ENCODE assay signal across 13 cellular contexts in the genomic region with DNA sequence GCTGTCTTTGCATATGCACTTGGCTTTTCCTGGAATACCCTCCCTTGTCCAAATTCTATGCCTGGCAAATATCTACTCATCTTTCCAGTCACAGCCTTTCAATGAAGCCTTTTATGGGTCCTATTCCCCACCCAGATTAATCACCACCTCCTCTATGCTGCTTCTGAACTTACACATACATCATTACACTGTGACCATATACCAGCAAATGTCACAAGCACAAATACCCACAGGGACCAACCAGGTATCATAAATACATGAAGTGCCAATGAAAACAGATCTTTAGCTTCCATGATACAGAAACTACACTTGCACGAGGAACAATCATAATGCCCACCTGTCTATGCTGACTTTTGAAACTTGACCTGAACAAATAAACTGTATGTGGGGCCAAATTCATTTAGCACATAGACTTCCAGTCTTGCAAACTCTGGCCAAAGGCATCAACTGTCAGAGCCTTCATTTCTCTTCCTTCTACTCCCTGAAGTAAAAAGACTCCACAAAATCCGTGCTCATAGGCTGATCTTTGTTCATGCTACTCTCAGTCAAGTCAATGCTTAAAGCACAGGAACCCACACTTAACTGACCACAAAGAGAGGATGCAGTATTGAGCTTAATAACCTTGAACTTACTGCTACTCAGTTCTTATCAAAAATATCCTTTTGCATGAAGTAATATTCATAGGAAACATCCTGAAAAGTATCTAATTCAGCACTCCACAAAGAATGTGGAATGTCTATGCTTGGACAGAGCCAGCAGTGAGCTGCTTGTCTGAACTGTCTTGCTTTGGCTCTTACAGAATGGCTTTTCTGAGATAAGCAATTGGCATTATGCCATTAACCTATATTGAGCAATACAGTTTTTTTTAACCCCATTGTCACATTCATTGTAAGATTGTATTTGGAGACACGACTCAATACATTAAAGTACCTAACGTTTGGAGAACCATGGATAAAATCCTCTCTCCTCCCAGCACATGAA. TPM values are rescaled to one million over a fixed set of nuclear protein-coding genes. Genes with fewer than 3 reads are reported as not detected.
A peak's percentile ranks its signal among the peaks of the same experiment; 100 is the strongest.
DNase-seq lines count a peak whose midpoint lies in the region; ATAC-seq, FAIRE-seq and TF ChIP-seq lines count a peak whose summit lies in the region.
"Had no signal": no experiment of that assay in that cellular context is flagged by ENCODE, and none has a peak within 500 bp of the region (broad histone marks: within the 10 kb centered on the region; RNA-seq: fewer than 3 reads in every experiment).

No MANE protein-coding gene starts in this region.

- peak; percentile 87 for FAIRE-seq in keratinocyte (lab: Jason Lieb, UNC)

- no peaks in the 10 kb centered on the region for H3K9me3 ChIP-seq in keratinocyte (ENCODE audit: control insufficient read depth, low read depth, low read length)

- TF ChIP-seq CTCF in keratinocyte (optimal IDR thresholded peaks at IDR 0.05 in 1 of 3, IDR thresholded peaks at IDR 0.05 in 1 of 3, conservative IDR thresholded peaks at IDR 0.05 in 1 of 3; ENCODE audit: extremely low read depth in 1 of 3, insufficient read depth in 2 of 3, low read length in 3 of 3), result no peak

- H3K9ac ChIP-seq in keratinocyte (ENCODE audit: control insufficient read depth, extremely low read depth, insufficient read depth, low read length), result no peak overlapping the region

- dilution Hi-C loops in keratinocyte (cut with MboI; ENCODE audit: extremely low pct_ligation_motif_present, low sequenced_read_pairs), result no loop called here

- no peak overlapping the region for H3K27ac ChIP-seq in keratinocyte (ENCODE audit: control insufficient read depth, insufficient read depth, low read length)

- no peak overlapping the region for H2AFZ ChIP-seq in keratinocyte (ENCODE audit: control insufficient read depth, low read length)

- no peaks in the 10 kb centered on the region for H4K20me1 ChIP-seq in keratinocyte (ENCODE audit: control insufficient read depth, extremely low read depth, insufficient read depth, low read length)

- H3K79me2 ChIP-seq in keratinocyte (ENCODE audit: control insufficient read depth, insufficient read depth, low read length), result peaks cover 67% of the 10 kb centered on the region

- DNase-seq in DMS79 treated with DMSO at 0.1 percent for 48 hours (lab: John Stamatoyannopoulos, UW) (peak; percentile 64), MV-4-11 (lab: John Stamatoyannopoulos, UW) (peak; percentile 83), astrocyte of the hippocampus (ENCODE audit: low read depth, low spot score) (peak; percentile 42), keratinocyte (ENCODE audit: low read depth, low spot score) (no peak), mesenteric fat pad (ENCODE audit: low spot score) (no peak), HK-2 (ENCODE audit: unreplicated experiment) (no peak)
- DNase-seq: DND-41, Karpas-422, natural killer cell, NCI-H774 had no signal

- H3K27me3 ChIP-seq in keratinocyte (ENCODE audit: control insufficient read depth, extremely low read depth, insufficient read depth, low read length), result no peaks in the 10 kb centered on the region

- H3K4me1 ChIP-seq in keratinocyte (ENCODE audit: control insufficient read depth, extremely low read depth, insufficient read depth, low read length), result peaks cover 19% of the 10 kb centered on the region

- H3K36me3 ChIP-seq in keratinocyte (ENCODE audit: control insufficient read depth in 2 of 2, extremely low read depth in 1 of 2, insufficient read depth in 2 of 2, low read length in 2 of 2), result no peaks in the 10 kb centered on the region

- no peak overlapping the region for H3K4me3 ChIP-seq in keratinocyte (ENCODE audit: control insufficient read depth in 2 of 3, extremely low read depth in 1 of 3, insufficient read depth in 2 of 3, low read depth in 1 of 3, low read length in 3 of 3)

- ATAC-seq in esophagus mucosa, result no peak
- ATAC-seq in GM21447 (IDR thresholded peaks at IDR 0.05; ENCODE audit: unreplicated experiment), result no peak

- H3K4me2 ChIP-seq in keratinocyte (ENCODE audit: control insufficient read depth, extremely low read depth, insufficient read depth, low read depth, low read length), result peak overlapping the region; percentile 18

- H3K9me1 ChIP-seq in keratinocyte (ENCODE audit: control insufficient read depth, extremely low read depth, insufficient read depth, low read length), result no peaks in the 10 kb centered on the region

RNA-seq across cellular contexts. Expression of gene LPAR1, which starts 21.9 kb away (rescaled TPM):
- 31.9 to 43.2 TPM (median 36.6 TPM) in 3 replicates for polyA plus RNA-seq in keratinocyte
- 0.96 TPM for polyA plus RNA-seq in keratinocyte (2011; ENCODE audit: low read depth)
- polyA plus RNA-seq in keratinocyte (2011; cell fraction: cytosol; rRNA removed), result 14.1 and 18.6 TPM in 2 replicates
- polyA plus RNA-seq in keratinocyte (2011; cell fraction: nucleus; rRNA removed), result 29.8 and 32.6 TPM in 2 replicates
- polyA plus RNA-seq in keratinocyte (2012; ENCODE audit: low replicate concordance), result 1.3 and 20.1 TPM in 2 replicates
- 56.4 to 74.7 TPM (median 71.0 TPM) in 3 replicates for polyA minus RNA-seq in keratinocyte
- 23.0 TPM for polyA minus RNA-seq in keratinocyte (2011; cell fraction: cytosol; rRNA and poly(A)+ RNA removed)
- 28.0 and 58.0 TPM in 2 replicates for polyA minus RNA-seq in keratinocyte (2011; cell fraction: nucleus; rRNA and poly(A)+ RNA removed)
- total RNA-seq in esophagus mucosa (7.5 TPM), mesenteric fat pad (42.6 TPM)
- total RNA-seq: dermis microvascular lymphatic vessel endothelial cell had no signal

Comparison
In these comparisons a context has a peak if more than half of its experiments do, and no peak if none do; other contexts are left out.
1. DNase-seq: peak in DMS79 treated with DMSO at 0.1 percent for 48 hours (single experiment), MV-4-11 (single experiment) and astrocyte of the hippocampus (single experiment); none in keratinocyte (single experiment), mesenteric fat pad (single experiment) and HK-2 (single experiment).